In the genomic region with DNA sequence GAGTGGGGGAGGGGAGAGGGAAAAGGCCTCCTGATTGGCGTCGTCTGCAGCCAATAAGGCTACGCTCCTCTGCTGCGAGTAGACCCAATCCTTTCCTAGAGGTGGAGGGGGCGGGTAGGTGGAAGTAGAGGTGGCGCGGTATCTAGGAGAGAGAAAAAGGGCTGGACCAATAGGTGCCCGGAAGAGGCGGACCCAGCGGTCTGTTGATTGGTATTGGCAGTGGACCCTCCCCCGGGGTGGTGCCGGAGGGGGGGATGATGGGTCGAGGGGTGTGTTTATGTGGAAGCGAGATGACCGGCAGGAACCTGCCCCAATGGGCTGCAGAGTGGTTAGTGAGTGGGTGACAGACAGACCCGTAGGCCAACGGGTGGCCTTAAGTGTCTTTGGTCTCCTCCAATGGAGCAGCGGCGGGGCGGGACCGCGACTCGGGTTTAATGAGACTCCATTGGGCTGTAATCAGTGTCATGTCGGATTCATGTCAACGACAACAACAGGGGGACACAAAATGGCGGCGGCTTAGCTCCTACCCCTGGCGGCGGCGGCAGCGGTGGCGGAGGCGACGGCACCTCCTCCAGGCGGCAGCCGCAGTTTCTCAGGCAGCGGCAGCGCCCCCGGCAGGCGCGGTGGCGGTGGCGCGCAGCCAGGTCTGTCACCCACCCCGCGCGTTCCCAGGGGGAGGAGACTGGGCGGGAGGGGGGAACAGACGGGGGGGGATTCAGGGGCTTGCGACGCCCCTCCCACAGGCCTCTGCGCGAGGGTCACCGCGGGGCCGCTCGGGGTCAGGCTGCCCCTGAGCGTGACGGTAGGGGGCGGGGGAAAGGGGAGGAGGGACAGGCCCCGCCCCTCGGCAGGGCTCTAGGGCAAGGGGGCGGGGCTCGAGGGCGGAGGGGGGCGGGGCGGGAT, we compare ENCODE assay signal across 8 cellular contexts.
A peak's percentile ranks its signal among the peaks of the same experiment; 100 is the strongest.
DNase-seq lines count a peak whose midpoint lies in the region; ATAC-seq and FAIRE-seq lines count a peak whose summit lies in the region.

A gene (plus strand): TSS at position 459 of the 903 bp plus-strand sequence. CDS start 16,258 bp downstream, outside the sequence.

- H3K36me3 ChIP-seq in BLaER1, result peaks cover 5% of the 10 kb centered on the region; the same call in 1 of the 2 replicates

- H3K9me3 ChIP-seq in BLaER1, result no peaks in the 10 kb centered on the region

- DNase-seq in GM19239 (ENCODE audit: insufficient read length, low spot score), result peak; percentile 91
- peak; percentile 89 for DNase-seq in NCI-H524 treated with DMSO at 0.1 percent for 48 hours (lab: John Stamatoyannopoulos, UW)
- DNase-seq in activated CD4-positive, alpha-beta T cell treated with anti-CD3 and anti-CD28 coated beads for 4 hours, result peak; percentile 100
- peak; percentile 100 for DNase-seq in kidney glomerular epithelial cell (lab: John Stamatoyannopoulos, UW)
- peak; percentile 98 to 100 for DNase-seq in stimulated activated CD4-positive, alpha-beta T cell treated with anti-CD3 and anti-CD28 coated beads, Interleukin-1b, Interleukin-23, amount 100 ng/mL, for 1 hour (ENCODE audit: low read depth in 2 of 2)

- no peaks in the 10 kb centered on the region for H3K27me3 ChIP-seq in BLaER1

- peak within 1 kb of the TSS; percentile 91 for H3K4me3 ChIP-seq in BLaER1

- H3K27ac ChIP-seq in BLaER1 (peak within 1 kb of the TSS; percentile 94), cingulate gyrus (ENCODE audit: low read depth, low read length) (peak within 1 kb of the TSS; percentile 100)

- peak; percentile 91 for ATAC-seq in HG03457 (IDR thresholded peaks at IDR 0.05; ENCODE audit: unreplicated experiment)

- H3K9ac ChIP-seq in BLaER1, result peak within 1 kb of the TSS; percentile 91

- FAIRE-seq in GM19239 (lab: Jason Lieb, UNC), result peak; percentile 92

- peaks cover 38% of the 10 kb centered on the region for H3K4me1 ChIP-seq in BLaER1

- peak within 1 kb of the TSS; percentile 95 for H3K4me2 ChIP-seq in BLaER1

- peaks cover 21% of the 10 kb centered on the region for H4K20me1 ChIP-seq in BLaER1

Comparison
In these comparisons a context has a peak if more than half of its experiments do, and no peak if none do; other contexts are left out.
1. Peak in every context shown above with its lines: DNase-seq, ATAC-seq, H3K4me3 ChIP-seq and H3K27ac ChIP-seq.